22 cellular contexts compared by ENCODE assay signal in the genomic region with DNA sequence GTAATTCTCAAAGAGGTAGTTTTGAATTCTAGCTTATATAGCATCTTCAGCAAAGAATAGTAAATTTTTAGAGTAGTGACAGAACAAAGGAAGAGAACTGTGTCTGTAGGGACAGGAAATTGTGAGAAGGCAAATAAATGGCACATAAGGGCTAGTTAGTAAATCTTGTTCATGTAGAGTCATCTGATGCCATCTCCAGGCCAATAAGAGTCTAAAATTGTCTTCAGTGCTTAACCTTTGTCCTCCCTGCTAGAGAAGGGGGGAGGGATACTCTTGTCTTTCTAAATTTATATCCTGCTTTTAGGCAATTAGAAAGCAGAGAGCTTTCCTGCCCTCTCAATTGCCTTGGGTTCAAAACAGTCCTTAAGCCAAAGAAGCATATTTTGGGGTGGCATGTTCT.
"Had no signal": no experiment of that assay in that cellular context is flagged by ENCODE, and none has a peak within 500 bp of the region (broad histone marks: within the 10 kb centered on the region; RNA-seq: fewer than 3 reads in every experiment).

No MANE protein-coding gene starts in this region.

- H3K36me3 ChIP-seq: esophagus squamous epithelium, gastroesophageal sphincter, lower lobe of right lung, transverse colon, vagina had no signal

- H3K9me3 ChIP-seq: esophagus squamous epithelium, lower lobe of right lung, transverse colon, vagina had no signal

- DNase-seq: activated CD4-positive, alpha-beta T cell treated with anti-CD3 and anti-CD28 coated beads, Interleukin-2, amount 10 ng/mL, durations not matched to agents 7 days and 5 days; activated CD4-positive, CD25-positive, alpha-beta regulatory T cell treated with anti-CD3 and anti-CD28 coated beads, Interleukin-2, amount 50 U/mL, for 72 hours; activated CD8-positive, alpha-beta memory T cell treated with anti-CD3 and anti-CD28 coated beads, Interleukin-2, amount 10 ng/mL, durations not matched to agents 7 days and 5 days; activated CD8-positive, alpha-beta T cell treated with anti-CD3 and anti-CD28 coated beads for 36 hours; activated effector memory CD4-positive, alpha-beta T cell treated with anti-CD3 and anti-CD28 coated beads, Interleukin-2, amount 50 U/mL, for 16 hours; activated naive CD4-positive, alpha-beta T cell treated with anti-CD3 and anti-CD28 coated beads, Interleukin-2, amount 50 U/mL, for 16 hours; activated naive CD8-positive, alpha-beta T cell treated with anti-CD3 and anti-CD28 coated beads, Interleukin-2, amount 50 U/mL, for 24 hours; activated T-cell treated with anti-CD3 and anti-CD28 coated beads for 4 hours; cortex of kidney; endodermal cell; esophagus squamous epithelium; head of caudate nucleus; hypothalamus; lower lobe of right lung; naive B cell; stimulated activated CD4-positive, alpha-beta T cell treated with anti-CD3 and anti-CD28 coated beads, Interleukin-2, amount 100 ng/mL, for 48 hours; stimulated activated CD8-positive, alpha-beta memory T cell treated with anti-CD3 and anti-CD28 coated beads, Interleukin-4, amount 100 ng/mL, for 48 hours; stimulated activated naive B cell treated with anti-CD40 and anti-IgM and Interleukin-4, amounts not matched to agents 10 μg/mL and 1 μg/mL and 100 μg/mL, for 72 hours; transverse colon had no signal

- H3K4me3 ChIP-seq: esophagus squamous epithelium, gastroesophageal sphincter, lower lobe of right lung, transverse colon, vagina had no signal

- H3K27me3 ChIP-seq: esophagus squamous epithelium, gastroesophageal sphincter, transverse colon, vagina had no signal

- H3K4me1 ChIP-seq: esophagus squamous epithelium, gastroesophageal sphincter, lower lobe of right lung, transverse colon, vagina had no signal

- ATAC-seq: activated CD8-positive, alpha-beta memory T cell treated with anti-CD3 and anti-CD28 coated beads, Interleukin-2, amount 10 ng/mL, durations not matched to agents 7 days and 5 days; activated CD8-positive, alpha-beta T cell treated with anti-CD3 and anti-CD28 coated beads for 36 hours; activated naive CD8-positive, alpha-beta T cell treated with anti-CD3 and anti-CD28 coated beads, Interleukin-2, amount 50 U/mL, for 24 hours; gastroesophageal sphincter; lower lobe of right lung; stimulated activated naive B cell treated with anti-CD40 and anti-IgM and Interleukin-4, amounts not matched to agents 10 μg/mL and 1 μg/mL and 100 μg/mL, for 72 hours had no signal

- H3K27ac ChIP-seq: esophagus squamous epithelium, gastroesophageal sphincter, lower lobe of right lung, transverse colon, vagina, VCaP had no signal
